ENCODE assay signal across 24 cellular contexts in genomic region chr22:23079814-23080521, GRCh38. TPM values are rescaled to one million over a fixed set of nuclear protein-coding genes. Genes with fewer than 3 reads are reported as not detected.
DNase-seq lines count a peak whose midpoint lies in the region; ATAC-seq and TF ChIP-seq lines count a peak whose summit lies in the region.
"Had no signal": no experiment of that assay in that cellular context is flagged by ENCODE, and none has a peak within 500 bp of the region (broad histone marks: within the 10 kb centered on the region; RNA-seq: fewer than 3 reads in every experiment).

No MANE protein-coding gene starts in this region.

- no peak overlapping the region for H3K4me3 Mint-ChIP-seq in Calu3 (ENCODE audit: low read depth, unreplicated experiment)
- no peak overlapping the region for H3K4me3 Mint-ChIP-seq in memory B cell
- no peak overlapping the region for H3K4me3 Mint-ChIP-seq in stimulated activated naive B cell treated with anti-CD40 and anti-IgM and Interleukin-4, amounts not matched to agents 10 μg/mL and 1 μg/mL and 100 μg/mL, for 72 hours
- H3K4me3 Mint-ChIP-seq: activated CD4-positive, alpha-beta T cell treated with anti-CD3 and anti-CD28 coated beads for 36 hours; activated naive CD8-positive, alpha-beta T cell treated with anti-CD3 and anti-CD28 coated beads, Interleukin-2, amount 50 U/mL, for 24 hours; CD4-positive, alpha-beta memory T cell; mesothelial cell of epicardium; natural killer cell; T-helper 2 cell treated with Interferon-gamma antibody and Interleukin-4, amounts not matched to agents 5 μg/mL and 100 μg/mL, for 36 hours had no signal

- intact Hi-C loops in Calu3 (cut with micrococcal nuclease; ENCODE audit: unreplicated experiment): no loop called here

- BruUV-seq in Calu3 (replicated peaks; lab: Mats Ljungman, UMichigan): no TSS peak

- DNase-seq in Calu3 (peak; percentile 60), memory B cell (ENCODE audit: low spot score in 2 of 2) (no peak), NCI-H1048 (lab: John Stamatoyannopoulos, UW) (no peak), RKO (ENCODE audit: low spot score) (no peak), Ammon's horn (ENCODE audit: low spot score) (no peak)
- DNase-seq in stimulated activated naive B cell treated with anti-CD40 and anti-IgM and Interleukin-4, amounts not matched to agents 10 μg/mL and 1 μg/mL and 100 μg/mL, for 72 hours: no peak
- DNase-seq: activated CD4-positive, alpha-beta T cell treated with anti-CD3 and anti-CD28 coated beads for 36 hours; activated gamma-delta T cell; activated naive CD8-positive, alpha-beta T cell treated with anti-CD3 and anti-CD28 coated beads, Interleukin-2, amount 50 U/mL, for 24 hours; activated T-cell treated with anti-CD3 and anti-CD28 coated beads, Interleukin-2, amount 50 U/mL, for 1 hour; CD4-positive, alpha-beta memory T cell; DMS 273 treated with DMSO at 0.1 percent for 48 hours; effector CD4-positive, alpha-beta T cell; left ventricle myocardium superior; natural killer cell; NCI-H2081; NCI-H748 treated with DMSO at 0.1 percent for 48 hours; right cardiac atrium; stimulated activated CD4-positive, alpha-beta T cell treated with anti-CD3 and anti-CD28 coated beads, Interleukin-2, amount 100 ng/mL, for 48 hours had no signal

- CTCF ChIA-PET in Calu3 (lab: Charles Lee): no interaction called here

- H3K27ac Mint-ChIP-seq in Calu3 (ENCODE audit: unreplicated experiment) (peak overlapping the region; percentile 18), memory B cell (peak overlapping the region; percentile 46)
- peak overlapping the region; percentile 38 for H3K27ac Mint-ChIP-seq in stimulated activated naive B cell treated with anti-CD40 and anti-IgM and Interleukin-4, amounts not matched to agents 10 μg/mL and 1 μg/mL and 100 μg/mL, for 72 hours
- H3K27ac Mint-ChIP-seq: CD4-positive, alpha-beta memory T cell; mesothelial cell of epicardium; natural killer cell; T-helper 2 cell treated with Interferon-gamma antibody and Interleukin-4, amounts not matched to agents 5 μg/mL and 100 μg/mL, for 36 hours had no signal

- H3K27ac ChIP-seq in angular gyrus (ENCODE audit: low read depth, low read length): peak overlapping the region; percentile 62
- H3K27ac ChIP-seq: RWPE1, SK-N-MC had no signal

- TF ChIP-seq CTCF in Calu3 (IDR thresholded peaks at IDR 0.05; ENCODE audit: unreplicated experiment): no peak

- H3K36me3 Mint-ChIP-seq in Calu3 (ENCODE audit: insufficient read depth, unreplicated experiment) (peaks cover 9% of the 10 kb centered on the region), memory B cell (no peaks in the 10 kb centered on the region)
- H3K36me3 Mint-ChIP-seq in stimulated activated naive B cell treated with anti-CD40 and anti-IgM and Interleukin-4, amounts not matched to agents 10 μg/mL and 1 μg/mL and 100 μg/mL, for 72 hours: no peaks in the 10 kb centered on the region
- H3K36me3 Mint-ChIP-seq: CD4-positive, alpha-beta memory T cell; mesothelial cell of epicardium; natural killer cell had no signal

- ATAC-seq in memory B cell (ENCODE audit: low read depth): no peak
- ATAC-seq in stimulated activated naive B cell treated with anti-CD40 and anti-IgM and Interleukin-4, amounts not matched to agents 10 μg/mL and 1 μg/mL and 100 μg/mL, for 72 hours (replicated peaks): no peak
- ATAC-seq: left ventricle myocardium superior, natural killer cell, right cardiac atrium had no signal

- no peaks in the 10 kb centered on the region for H3K9me3 Mint-ChIP-seq in Calu3 (ENCODE audit: low read depth, unreplicated experiment)
- no peaks in the 10 kb centered on the region for H3K9me3 Mint-ChIP-seq in memory B cell
- no peaks in the 10 kb centered on the region for H3K9me3 Mint-ChIP-seq in stimulated activated naive B cell treated with anti-CD40 and anti-IgM and Interleukin-4, amounts not matched to agents 10 μg/mL and 1 μg/mL and 100 μg/mL, for 72 hours
- H3K9me3 Mint-ChIP-seq: activated naive CD8-positive, alpha-beta T cell treated with anti-CD3 and anti-CD28 coated beads, Interleukin-2, amount 50 U/mL, for 24 hours; CD4-positive, alpha-beta memory T cell; mesothelial cell of epicardium; natural killer cell; T-helper 2 cell treated with Interferon-gamma antibody and Interleukin-4, amounts not matched to agents 5 μg/mL and 100 μg/mL, for 36 hours had no signal

- H3K27me3 Mint-ChIP-seq in Calu3 (ENCODE audit: unreplicated experiment) (no peaks in the 10 kb centered on the region), memory B cell (peaks cover 7% of the 10 kb centered on the region)
- no peaks in the 10 kb centered on the region for H3K27me3 Mint-ChIP-seq in stimulated activated naive B cell treated with anti-CD40 and anti-IgM and Interleukin-4, amounts not matched to agents 10 μg/mL and 1 μg/mL and 100 μg/mL, for 72 hours
- H3K27me3 Mint-ChIP-seq: activated CD4-positive, alpha-beta T cell treated with anti-CD3 and anti-CD28 coated beads for 36 hours; activated naive CD8-positive, alpha-beta T cell treated with anti-CD3 and anti-CD28 coated beads, Interleukin-2, amount 50 U/mL, for 24 hours; CD4-positive, alpha-beta memory T cell had no signal

- H3K4me1 Mint-ChIP-seq in Calu3 (ENCODE audit: low read depth, unreplicated experiment) (peaks cover 41% of the 10 kb centered on the region), memory B cell (peaks cover 12% of the 10 kb centered on the region)
- H3K4me1 Mint-ChIP-seq in stimulated activated naive B cell treated with anti-CD40 and anti-IgM and Interleukin-4, amounts not matched to agents 10 μg/mL and 1 μg/mL and 100 μg/mL, for 72 hours: peaks cover 19 to 39% of the 10 kb centered on the region in 2 donors

RNA-seq across cellular contexts. Expression of gene GNAZ, which starts 9.6 kb away (rescaled TPM):
- total RNA-seq in Calu3 (2022): 6.0 and 7.3 TPM in 2 replicates
